In genomic region chr15:69908060-69908459, GRCh38 we compare ENCODE assay signal across 20 cellular contexts.
DNase-seq lines count a peak whose midpoint lies in the region; FAIRE-seq and TF ChIP-seq lines count a peak whose summit lies in the region.
"Had no signal": no experiment of that assay in that cellular context is flagged by ENCODE, and none has a peak within 500 bp of the region (broad histone marks: within the 10 kb centered on the region; RNA-seq: fewer than 3 reads in every experiment).

No MANE protein-coding gene starts in this region.

- H3K79me2 ChIP-seq in H1 (ENCODE audit: control insufficient read depth in 1 of 2, insufficient read depth in 2 of 2, low read length in 2 of 2): no peaks in the 10 kb centered on the region
- no peaks in the 10 kb centered on the region for H3K79me2 ChIP-seq in PC-9 (ENCODE audit: low read depth)

- no peaks in the 10 kb centered on the region for H3F3A ChIP-seq in PC-9 (ENCODE audit: insufficient read depth, low read depth)

- H3K4me3 Mint-ChIP-seq in HFFc6: peak overlapping the region; percentile 11; the same call in 1 of the 2 replicates
- H3K4me3 Mint-ChIP-seq: CD14-positive monocyte; CD4-positive, alpha-beta T cell; CD8-positive, alpha-beta memory T cell had no signal

- TF ChIP-seq EP300 in H1 (IDR thresholded peaks at IDR 0.05; ENCODE audit: borderline replicate concordance in 1 of 2, low read depth in 2 of 2, low read length in 2 of 2) (no peak), ovary (IDR thresholded peaks at IDR 0.05) (no peak)

- peaks cover 28% of the 10 kb centered on the region for H3K27me3 Mint-ChIP-seq in HFFc6 (ENCODE audit: insufficient read depth)
- H3K27me3 Mint-ChIP-seq: CD4-positive, alpha-beta T cell; CD8-positive, alpha-beta memory T cell had no signal

- DNase-seq in cardiac septum (ENCODE audit: low spot score) (peak; percentile 46), right atrium auricular region (ENCODE audit: low spot score) (no peak), HFFc6 (no peak), H1 (ENCODE audit: low read depth in 1 of 2, low spot score in 2 of 2) (no peak), RKO (ENCODE audit: low spot score) (no peak), ovary (no peak), PC-9 (no peak)
- DNase-seq: BE2C; CD4-positive, alpha-beta T cell; CD8-positive, alpha-beta memory T cell; DMS 273 treated with DMSO at 0.1 percent for 48 hours; DMS79; GOT3 had no signal

- peaks cover 29% of the 10 kb centered on the region for H3K4me1 Mint-ChIP-seq in HFFc6 (ENCODE audit: low read depth)
- H3K4me1 Mint-ChIP-seq: CD8-positive, alpha-beta memory T cell had no signal

- no peak overlapping the region for H3K14ac ChIP-seq in H1 (ENCODE audit: insufficient read length)

- H3K23me2 ChIP-seq in H1 (ENCODE audit: low read depth, low read length): no peaks in the 10 kb centered on the region

- H3K4me2 ChIP-seq in H1 (ENCODE audit: insufficient read depth in 1 of 2, low read depth in 2 of 2, low read length in 2 of 2) (peak overlapping the region in 1 of 2 experiments; percentile 48; a peak in 2 of 4 replicates), PC-9 (no peak overlapping the region)
- H3K4me2 ChIP-seq: BLaER1 treated with 17β-estradiol and CSF1 and Interleukin-3, amounts not matched to agents 10 nM and 100 nM had no signal

- intact Hi-C loops in cardiac septum (cut with DNase I): no loop called here
- intact Hi-C loops in ovary (cut with DNase I): no loop called here
- intact Hi-C loops in PC-9 (cut with micrococcal nuclease; ENCODE audit: unreplicated experiment): no loop called here

- no peak overlapping the region for H4K8ac ChIP-seq in H1 (ENCODE audit: extremely low read depth, insufficient read depth, low read length)

- H3K9me2 ChIP-seq in PC-9 (ENCODE audit: insufficient read depth): no peaks in the 10 kb centered on the region

- no peak for FAIRE-seq in H1 (lab: Jason Lieb, UNC)
- FAIRE-seq: A204.1, D721Med, G401.6, GM12892 had no signal

- H3K23ac ChIP-seq in H1 (ENCODE audit: insufficient read length): no peak overlapping the region

- CTCF ChIA-PET in H1 (lab: Charles Lee; ENCODE audit: partially characterized antibody): interaction anchor here (0.9 to 1.4 kb wide), 2 partner anchors 14 to 127 kb away, joined by 3 to 4 read pairs; no protein-coding TSS in a partner anchor
- CTCF ChIA-PET in PC-9 (lab: Charles Lee): no interaction called here

- H4K91ac ChIP-seq in H1 (replicated peaks; ENCODE audit: insufficient read length, low read length): no peak overlapping the region

- peak overlapping the region; percentile 92; the same call in 1 of the 2 replicates for H2BK15ac ChIP-seq in H1 (ENCODE audit: low read length)

- H3K4me3 ChIP-seq in right atrium auricular region: no peak overlapping the region
- peak overlapping the region in 1 of 4 experiments; percentile 19; a peak in 1 of 8 replicates for H3K4me3 ChIP-seq in H1 (ENCODE audit: extremely low read depth in 1 of 4, insufficient read depth in 2 of 4, low read depth in 3 of 4, low read length in 4 of 4)
- no peak overlapping the region for H3K4me3 ChIP-seq in ovary
- H3K4me3 ChIP-seq in PC-9: no peak overlapping the region
- H3K4me3 ChIP-seq: BLaER1 treated with 17β-estradiol and CSF1 and Interleukin-3, amounts not matched to agents 10 nM and 100 nM had no signal

- no peaks in the 10 kb centered on the region for H3K36me3 Mint-ChIP-seq in HFFc6 (ENCODE audit: low read depth)
- H3K36me3 Mint-ChIP-seq: CD14-positive monocyte; CD8-positive, alpha-beta memory T cell had no signal

- no peak overlapping the region for H3K27ac Mint-ChIP-seq in HFFc6
- H3K27ac Mint-ChIP-seq: CD14-positive monocyte; CD4-positive, alpha-beta T cell had no signal

- no peak overlapping the region for H2BK12ac ChIP-seq in H1 (ENCODE audit: low read depth, low read length)

- TF ChIP-seq CTCF in right atrium auricular region (IDR thresholded peaks at IDR 0.05): no peak
- no peak for TF ChIP-seq CTCF in HFFc6 (IDR thresholded peaks at IDR 0.05)
- TF ChIP-seq CTCF in H1 (IDR thresholded peaks at IDR 0.05; ENCODE audit: control extremely low read depth in 1 of 3, insufficient read depth in 1 of 3, low read depth in 1 of 3, low read length in 3 of 3): no peak
- TF ChIP-seq CTCF in ovary (IDR thresholded peaks at IDR 0.05): no peak
- TF ChIP-seq CTCF in PC-9 (conservative IDR thresholded peaks at IDR 0.05): no peak

- peak overlapping the region; percentile 7; the same call in 1 of the 2 replicates for H2BK20ac ChIP-seq in H1 (ENCODE audit: low read length)

- no peak for TF ChIP-seq RAD21 in H1 (IDR thresholded peaks at IDR 0.05 in 1 of 2, conservative IDR thresholded peaks at IDR 0.05 in 1 of 2; ENCODE audit: low read depth in 2 of 2, low read length in 2 of 2)

- H2BK120ac ChIP-seq in H1 (replicated peaks; ENCODE audit: low read depth, low read length): no peak overlapping the region

- BruUV-seq in PC-9 (replicated peaks; lab: Mats Ljungman, UMichigan): no TSS peak

- H3K9ac ChIP-seq in H1 (replicated peaks in 1 of 4; ENCODE audit: extremely low read depth in 1 of 4, low read depth in 3 of 4, low read length in 3 of 4): no peak overlapping the region
- H3K9ac ChIP-seq: BLaER1 treated with 17β-estradiol and CSF1 and Interleukin-3, amounts not matched to agents 10 nM and 100 nM had no signal

- WGBS in H1 (ENCODE audit: extremely low coverage in 1 of 2, insufficient coverage in 1 of 2, insufficient read length in 1 of 2, insufficient replicate concordance in 2 of 2, low coverage in 1 of 2, low lambda C conversion rate in 2 of 2, missing lambda C conversion rate in 1 of 2), 2 experiments: 100% methylated on average over 1 of the region's 1 CpG; no CpG with 5 or more reads in 1 of the 2 experiments
- WGBS in ovary, 3 donors: 89 to 95% (median 94%) methylated on average over 1 of the region's 1 CpG

- H3K79me1 ChIP-seq in H1 (ENCODE audit: low read depth, low read length): no peaks in the 10 kb centered on the region

- H2BK5ac ChIP-seq in H1 (ENCODE audit: low read depth, low read length): no peak overlapping the region

- H3K27me3 ChIP-seq in right atrium auricular region (no peaks in the 10 kb centered on the region), H1 (replicated peaks in 1 of 4; ENCODE audit: control insufficient read depth in 3 of 4, extremely low read depth in 1 of 4, insufficient read depth in 3 of 4, low read length in 3 of 4) (peaks cover 0 to 7% (median 4%) of the 10 kb centered on the region in 4 experiments; a peak in 3 of 7 replicates), ovary (no peaks in the 10 kb centered on the region), PC-9 (ENCODE audit: insufficient read depth, low read depth) (no peaks in the 10 kb centered on the region)
- H3K27me3 ChIP-seq: BE2C; BLaER1 treated with 17β-estradiol and CSF1 and Interleukin-3, amounts not matched to agents 10 nM and 100 nM had no signal

- H3K56ac ChIP-seq in H1 (replicated peaks; ENCODE audit: insufficient read length, low read depth, low read length): no peak overlapping the region

- H3K4me1 ChIP-seq in right atrium auricular region (no peaks in the 10 kb centered on the region), H1 (replicated peaks in 1 of 4; ENCODE audit: control insufficient read depth in 3 of 4, insufficient read depth in 4 of 4, low read length in 3 of 4) (peaks cover 2 to 14% (median 8%) of the 10 kb centered on the region in 4 experiments; a peak in 6 of 7 replicates), ovary (ENCODE audit: insufficient read depth) (peaks cover 2% of the 10 kb centered on the region), PC-9 (replicated peaks; ENCODE audit: insufficient read depth) (peaks cover 30% of the 10 kb centered on the region)

- no peak overlapping the region for H4K5ac ChIP-seq in H1 (ENCODE audit: insufficient read length, low read depth, low read length)

- no peak for TF ChIP-seq POLR2A in H1 (IDR thresholded peaks at IDR 0.05; ENCODE audit: control extremely low read depth in 1 of 2, low read depth in 2 of 2, low read length in 2 of 2)
- no peak for TF ChIP-seq POLR2A in ovary (IDR thresholded peaks at IDR 0.05)

- H3K18ac ChIP-seq in H1 (ENCODE audit: extremely low read depth, low read length): no peak overlapping the region; the same call in 1 of the 2 replicates

- H3K36me3 ChIP-seq in right atrium auricular region: no peaks in the 10 kb centered on the region
- no peaks in the 10 kb centered on the region for H3K36me3 ChIP-seq in H1 (ENCODE audit: control insufficient read depth in 2 of 4, insufficient read depth in 4 of 4, low read length in 3 of 4)
- H3K36me3 ChIP-seq in ovary: no peaks in the 10 kb centered on the region
- H3K36me3 ChIP-seq in PC-9 (ENCODE audit: low read depth): no peaks in the 10 kb centered on the region
- H3K36me3 ChIP-seq: BE2C; BLaER1 treated with 17β-estradiol and CSF1 and Interleukin-3, amounts not matched to agents 10 nM and 100 nM had no signal

- H4K20me1 ChIP-seq in H1 (replicated peaks in 1 of 2; ENCODE audit: control insufficient read depth in 1 of 2, insufficient read depth in 2 of 2, low read length in 2 of 2) (no peaks in the 10 kb centered on the region), PC-9 (ENCODE audit: insufficient read depth) (no peaks in the 10 kb centered on the region)
- H4K20me1 ChIP-seq: BLaER1 treated with 17β-estradiol and CSF1 and Interleukin-3, amounts not matched to agents 10 nM and 100 nM had no signal

- POLR2A ChIA-PET in H1 (lab: Charles Lee; ENCODE audit: partially characterized antibody) (interaction anchor here (1.2 to 1.4 kb wide), 2 partner anchors 74 to 191 kb away, joined by 3 read pairs; no protein-coding TSS in a partner anchor), PC-9 (lab: Charles Lee; ENCODE audit: unreplicated experiment) (interaction anchor here (0.7 kb wide), 1 partner anchor 12 kb away, joined by 4 read pairs; no protein-coding TSS in a partner anchor)

- no peak overlapping the region for H2AK5ac ChIP-seq in H1 (ENCODE audit: low read depth, low read length)

- H3K4ac ChIP-seq in H1 (replicated peaks; ENCODE audit: insufficient read length, low read depth, low read length): no peak overlapping the region

- H3K27ac ChIP-seq in right atrium auricular region (no peak overlapping the region), H1 (ENCODE audit: low read depth, low read length) (no peak overlapping the region), ovary (no peak overlapping the region), PC-9 (no peak overlapping the region)
- H3K27ac ChIP-seq: 22Rv1; BLaER1 treated with 17β-estradiol and CSF1 and Interleukin-3, amounts not matched to agents 10 nM and 100 nM had no signal

- H3K9me3 Mint-ChIP-seq in HFFc6: no peaks in the 10 kb centered on the region
- H3K9me3 Mint-ChIP-seq: CD4-positive, alpha-beta T cell; CD8-positive, alpha-beta memory T cell had no signal

- H2AFZ ChIP-seq in H1 (ENCODE audit: low read length) (no peak overlapping the region), PC-9 (no peak overlapping the region)

- H3K9me3 ChIP-seq in right atrium auricular region: no peaks in the 10 kb centered on the region
- no peaks in the 10 kb centered on the region for H3K9me3 ChIP-seq in H1 (ENCODE audit: insufficient read depth in 2 of 2, low read depth in 1 of 2, low read length in 1 of 2)
- no peaks in the 10 kb centered on the region for H3K9me3 ChIP-seq in ovary
- no peaks in the 10 kb centered on the region for H3K9me3 ChIP-seq in PC-9 (ENCODE audit: insufficient read depth, low read depth)
- H3K9me3 ChIP-seq: BE2C had no signal

TF ChIP-seq in H1, 55 proteins besides CTCF, POLR2A, EP300 and RAD21 (continues in another document):
- no peak for TF ChIP-seq MAFK (IDR thresholded peaks at IDR 0.05; ENCODE audit: low read depth, low read length)
- TF ChIP-seq RXRA (IDR thresholded peaks at IDR 0.05; ENCODE audit: insufficient read depth, low read depth, low read length): no peak
